Comparison of ENCODE assay signal across 38 cellular contexts in genomic region chr6:24599179-24599578, GRCh38. TPM values are rescaled to one million over a fixed set of nuclear protein-coding genes. Genes with fewer than 3 reads are reported as not detected.
"Had no signal": no experiment of that assay in that cellular context is flagged by ENCODE, and none has a peak within 500 bp of the region (broad histone marks: within the 10 kb centered on the region; RNA-seq: fewer than 3 reads in every experiment).

No MANE protein-coding gene starts in this region.

- H3K4me3 Mint-ChIP-seq: activated naive CD4-positive, alpha-beta T cell treated with anti-CD3 and anti-CD28 coated beads for 36 hours; activated naive CD4-positive, alpha-beta T cell treated with anti-CD3 and anti-CD28 coated beads, Interleukin-2, amount 10 ng/mL, durations not matched to agents 7 days and 5 days; activated naive CD4-positive, alpha-beta T cell treated with anti-CD3 and anti-CD28 coated beads, Interleukin-2, amount 50 U/mL, for 24 hours; activated naive CD8-positive, alpha-beta T cell; activated naive CD8-positive, alpha-beta T cell treated with anti-CD3 and anti-CD28 coated beads for 36 hours; activated naive CD8-positive, alpha-beta T cell treated with anti-CD3 and anti-CD28 coated beads, Interleukin-2, amount 10 ng/mL, durations not matched to agents 7 days and 5 days; activated naive CD8-positive, alpha-beta T cell treated with anti-CD3 and anti-CD28 coated beads, Interleukin-2, amount 50 U/mL, for 24 hours; activated T-cell treated with anti-CD3 and anti-CD28 coated beads, Interleukin-2, amount 50 U/mL, for 24 hours; activated T-cell treated with anti-CD3 and anti-CD28 coated beads, Interleukin-2, amount 50 U/mL, for 4 hours; activated T-cell treated with anti-CD3 and anti-CD28 coated beads, Interleukin-2, amount 50 U/mL, for 72 hours; activated T-helper 1 cell treated with anti-CD3 and anti-CD28 coated beads, Interleukin-12 subunit alpha, Interleukin-12 subunit beta, Interleukin-2, Interleukin-4 antibody, amounts not matched to agents 30 ng/mL and 10 ng/mL and 1 ng/mL, durations not matched to agents 14 hours and 24 hours and 36 hours; activated T-helper 17 cell treated with anti-CD3 and anti-CD28 coated beads, Interleukin-2, amount 50 U/mL, for 72 hours; brain; central memory CD8-positive, alpha-beta T cell had no signal

- H3K4me1 ChIP-seq: adrenal gland, ascending aorta, body of pancreas, breast epithelium had no signal

- H3K27ac ChIP-seq: adrenal gland, ascending aorta, body of pancreas, brain microvascular endothelial cell, breast epithelium, cardiac muscle cell had no signal

- H3K27ac Mint-ChIP-seq: activated naive CD4-positive, alpha-beta T cell treated with anti-CD3 and anti-CD28 coated beads for 36 hours; activated naive CD4-positive, alpha-beta T cell treated with anti-CD3 and anti-CD28 coated beads, Interleukin-2, amount 10 ng/mL, durations not matched to agents 7 days and 5 days; activated naive CD4-positive, alpha-beta T cell treated with anti-CD3 and anti-CD28 coated beads, Interleukin-2, amount 50 U/mL, for 24 hours; activated naive CD4-positive, alpha-beta T cell treated with anti-CD3 and anti-CD28 coated beads, Interleukin-2, amount 50 U/mL, for 72 hours; activated naive CD8-positive, alpha-beta T cell; activated naive CD8-positive, alpha-beta T cell treated with anti-CD3 and anti-CD28 coated beads for 36 hours; activated naive CD8-positive, alpha-beta T cell treated with anti-CD3 and anti-CD28 coated beads, Interleukin-2, amount 10 ng/mL, durations not matched to agents 7 days and 5 days; activated naive CD8-positive, alpha-beta T cell treated with anti-CD3 and anti-CD28 coated beads, Interleukin-2, amount 50 U/mL, for 24 hours; activated T-cell treated with anti-CD3 and anti-CD28 coated beads, Interleukin-2, amount 50 U/mL, for 24 hours; activated T-cell treated with anti-CD3 and anti-CD28 coated beads, Interleukin-2, amount 50 U/mL, for 72 hours; activated T-helper 1 cell treated with anti-CD3 and anti-CD28 coated beads, Interleukin-12 subunit alpha, Interleukin-12 subunit beta, Interleukin-2, Interleukin-4 antibody, amounts not matched to agents 30 ng/mL and 10 ng/mL and 1 ng/mL, durations not matched to agents 14 hours and 24 hours and 36 hours; activated T-helper 17 cell treated with anti-CD3 and anti-CD28 coated beads, Interleukin-2, amount 50 U/mL, for 72 hours; activated T-helper 2 cell treated with anti-CD3 and anti-CD28 coated beads, Interferon-gamma antibody, Interleukin-2, Interleukin-4, amounts not matched to agents 10 μg/mL and 5 μg/mL and 100 μg/mL, durations not matched to agents 14 hours and 24 hours and 36 hours; brain had no signal

- H3K4me3 ChIP-seq: adrenal gland, ascending aorta, body of pancreas, breast epithelium, cardiac muscle cell had no signal

- H3K9me3 ChIP-seq: adrenal gland, ascending aorta, body of pancreas, breast epithelium had no signal

- H3K27me3 Mint-ChIP-seq: activated naive CD4-positive, alpha-beta T cell treated with anti-CD3 and anti-CD28 coated beads, Interleukin-2, amount 50 U/mL, for 24 hours; activated T-cell treated with anti-CD3 and anti-CD28 coated beads, Interleukin-2, amount 50 U/mL, for 24 hours; activated T-helper 17 cell treated with anti-CD3 and anti-CD28 coated beads, Interleukin-2, amount 50 U/mL, for 72 hours had no signal

- H3K4me1 Mint-ChIP-seq: activated naive CD4-positive, alpha-beta T cell treated with anti-CD3 and anti-CD28 coated beads, Interleukin-2, amount 10 ng/mL, durations not matched to agents 7 days and 5 days; activated naive CD4-positive, alpha-beta T cell treated with anti-CD3 and anti-CD28 coated beads, Interleukin-2, amount 50 U/mL, for 24 hours; activated naive CD8-positive, alpha-beta T cell treated with anti-CD3 and anti-CD28 coated beads for 36 hours; activated naive CD8-positive, alpha-beta T cell treated with anti-CD3 and anti-CD28 coated beads, Interleukin-2, amount 10 ng/mL, durations not matched to agents 7 days and 5 days; activated naive CD8-positive, alpha-beta T cell treated with anti-CD3 and anti-CD28 coated beads, Interleukin-2, amount 50 U/mL, for 24 hours; activated T-helper 17 cell treated with anti-CD3 and anti-CD28 coated beads, Interleukin-2, amount 50 U/mL, for 72 hours; brain; central memory CD8-positive, alpha-beta T cell had no signal

- DNase-seq: activated effector memory CD4-positive, alpha-beta T cell treated with anti-CD3 and anti-CD28 coated beads, Interleukin-2, amount 50 U/mL, for 16 hours; activated effector memory CD4-positive, alpha-beta T cell treated with Interleukin-2 at 50 U/mL for 16 hours; activated gamma-delta T cell; activated gamma-delta T cell treated with Interleukin-2 at 50 U/mL for 16 hours; activated naive CD4-positive, alpha-beta T cell; activated naive CD4-positive, alpha-beta T cell treated with anti-CD3 and anti-CD28 coated beads for 36 hours; activated naive CD4-positive, alpha-beta T cell treated with anti-CD3 and anti-CD28 coated beads, Interleukin-2, amount 10 ng/mL, durations not matched to agents 7 days and 5 days; activated naive CD4-positive, alpha-beta T cell treated with anti-CD3 and anti-CD28 coated beads, Interleukin-2, amount 50 U/mL, for 16 hours; activated naive CD4-positive, alpha-beta T cell treated with Interleukin-2 at 50 U/mL for 16 hours; activated naive CD8-positive, alpha-beta T cell treated with anti-CD3 and anti-CD28 coated beads for 36 hours; activated naive CD8-positive, alpha-beta T cell treated with anti-CD3 and anti-CD28 coated beads, Interleukin-2, amount 10 ng/mL, durations not matched to agents 7 days and 5 days; activated naive CD8-positive, alpha-beta T cell treated with anti-CD3 and anti-CD28 coated beads, Interleukin-2, amount 50 U/mL, for 24 hours; activated T-cell treated with anti-CD3 and anti-CD28 coated beads, Interleukin-2, amount 50 U/mL, for 1 hour; activated T-cell treated with anti-CD3 and anti-CD28 coated beads, Interleukin-2, amount 50 U/mL, for 24 hours; activated T-cell treated with anti-CD3 and anti-CD28 coated beads, Interleukin-2, amount 50 U/mL, for 4 hours; activated T-cell treated with anti-CD3 and anti-CD28 coated beads, Interleukin-2, amount 50 U/mL, for 48 hours; activated T-cell treated with anti-CD3 and anti-CD28 coated beads, Interleukin-2, amount 50 U/mL, for 72 hours; adrenal gland; amniotic stem cell; amygdala; anterior cingulate cortex; aorta; body of pancreas; brain microvascular endothelial cell; caudate nucleus; central memory CD4-positive, alpha-beta T cell; cerebellar nuclear complex had no signal

- H3K9me3 Mint-ChIP-seq: activated naive CD4-positive, alpha-beta T cell treated with anti-CD3 and anti-CD28 coated beads for 36 hours; activated naive CD4-positive, alpha-beta T cell treated with anti-CD3 and anti-CD28 coated beads, Interleukin-2, amount 10 ng/mL, durations not matched to agents 7 days and 5 days; activated naive CD4-positive, alpha-beta T cell treated with anti-CD3 and anti-CD28 coated beads, Interleukin-2, amount 50 U/mL, for 24 hours; activated naive CD4-positive, alpha-beta T cell treated with anti-CD3 and anti-CD28 coated beads, Interleukin-2, amount 50 U/mL, for 72 hours; activated naive CD8-positive, alpha-beta T cell treated with anti-CD3 and anti-CD28 coated beads for 36 hours; activated naive CD8-positive, alpha-beta T cell treated with anti-CD3 and anti-CD28 coated beads, Interleukin-2, amount 10 ng/mL, durations not matched to agents 7 days and 5 days; activated naive CD8-positive, alpha-beta T cell treated with anti-CD3 and anti-CD28 coated beads, Interleukin-2, amount 50 U/mL, for 24 hours; activated T-cell treated with anti-CD3 and anti-CD28 coated beads, Interleukin-2, amount 50 U/mL, for 24 hours; activated T-cell treated with anti-CD3 and anti-CD28 coated beads, Interleukin-2, amount 50 U/mL, for 4 hours; activated T-cell treated with anti-CD3 and anti-CD28 coated beads, Interleukin-2, amount 50 U/mL, for 72 hours; activated T-helper 1 cell treated with anti-CD3 and anti-CD28 coated beads, Interleukin-12 subunit alpha, Interleukin-12 subunit beta, Interleukin-2, Interleukin-4 antibody, amounts not matched to agents 30 ng/mL and 10 ng/mL and 1 ng/mL, durations not matched to agents 14 hours and 24 hours and 36 hours; activated T-helper 17 cell treated with anti-CD3 and anti-CD28 coated beads, Interleukin-2, amount 50 U/mL, for 72 hours; activated T-helper 2 cell treated with anti-CD3 and anti-CD28 coated beads, Interferon-gamma antibody, Interleukin-2, Interleukin-4, amounts not matched to agents 10 μg/mL and 5 μg/mL and 100 μg/mL, durations not matched to agents 14 hours and 24 hours and 36 hours; central memory CD8-positive, alpha-beta T cell had no signal

- H3K36me3 Mint-ChIP-seq: activated naive CD4-positive, alpha-beta T cell treated with anti-CD3 and anti-CD28 coated beads, Interleukin-2, amount 10 ng/mL, durations not matched to agents 7 days and 5 days; activated naive CD4-positive, alpha-beta T cell treated with anti-CD3 and anti-CD28 coated beads, Interleukin-2, amount 50 U/mL, for 24 hours; activated naive CD4-positive, alpha-beta T cell treated with anti-CD3 and anti-CD28 coated beads, Interleukin-2, amount 50 U/mL, for 72 hours; activated naive CD8-positive, alpha-beta T cell; activated naive CD8-positive, alpha-beta T cell treated with anti-CD3 and anti-CD28 coated beads for 36 hours; activated naive CD8-positive, alpha-beta T cell treated with anti-CD3 and anti-CD28 coated beads, Interleukin-2, amount 10 ng/mL, durations not matched to agents 7 days and 5 days; brain had no signal

- H3K27me3 ChIP-seq: adrenal gland, ascending aorta, body of pancreas, brain microvascular endothelial cell, breast epithelium, cardiac muscle cell had no signal

- H3K36me3 ChIP-seq: adrenal gland, ascending aorta, brain microvascular endothelial cell, breast epithelium, cardiac muscle cell had no signal

RNA-seq across cellular contexts. Expression of gene KIAA0319, which starts 46.8 kb away (rescaled TPM):
- total RNA-seq: activated T-helper 1 cell treated with anti-CD3 and anti-CD28 coated beads, Interleukin-12 subunit alpha, Interleukin-12 subunit beta, Interleukin-2, Interleukin-4 antibody, amounts not matched to agents 30 ng/mL and 10 ng/mL and 1 ng/mL, durations not matched to agents 14 hours and 24 hours and 36 hours; activated T-helper 2 cell treated with anti-CD3 and anti-CD28 coated beads, Interferon-gamma antibody, Interleukin-2, Interleukin-4, amounts not matched to agents 10 μg/mL and 5 μg/mL and 100 μg/mL, durations not matched to agents 14 hours and 24 hours and 36 hours; ascending aorta had no signal
